Comparison of ENCODE assay signal across 11 cellular contexts in genomic region chr1:19765623-19766022, GRCh38. TPM values are rescaled to one million over a fixed set of nuclear protein-coding genes. Genes with fewer than 3 reads are reported as not detected.
DNase-seq lines count a peak whose midpoint lies in the region; FAIRE-seq and TF ChIP-seq lines count a peak whose summit lies in the region.
"Had no signal": no experiment of that assay in that cellular context is flagged by ENCODE, and none has a peak within 500 bp of the region (broad histone marks: within the 10 kb centered on the region; RNA-seq: fewer than 3 reads in every experiment).

No MANE protein-coding gene starts in this region.

- TF ChIP-seq EP300 in esophagus muscularis mucosa (IDR thresholded peaks at IDR 0.05): no peak

- TF ChIP-seq CTCF in kidney (IDR thresholded peaks at IDR 0.05; ENCODE audit: borderline replicate concordance, extremely low read depth, insufficient read depth) (no peak), WERI-Rb-1 (IDR thresholded peaks at IDR 0.05; ENCODE audit: low read depth, low read length) (no peak), esophagus muscularis mucosa (IDR thresholded peaks at IDR 0.05) (no peak)

- FAIRE-seq in kidney (lab: Jason Lieb, UNC): no peak
- FAIRE-seq: islet of Langerhans had no signal

- H3K27ac ChIP-seq in kidney (ENCODE audit: low read depth in 2 of 2, low read length in 2 of 2) (peak overlapping the region; percentile 59 to 66), WERI-Rb-1 (no peak overlapping the region), esophagus muscularis mucosa (replicated peaks in 1 of 4) (no peak overlapping the region)

- H3K4me3 ChIP-seq in kidney (ENCODE audit: low read length in 2 of 2) (no peak overlapping the region), WERI-Rb-1 (ENCODE audit: low read depth, low read length) (no peak overlapping the region), esophagus muscularis mucosa (no peak overlapping the region)

- H3K4me1 ChIP-seq in kidney (ENCODE audit: control insufficient read depth in 1 of 2, insufficient read depth in 1 of 2, low read depth in 1 of 2, low read length in 2 of 2) (peaks cover 0 to 9% of the 10 kb centered on the region in 2 donors), esophagus muscularis mucosa (no peaks in the 10 kb centered on the region)

- no peak overlapping the region for H3K4me3 Mint-ChIP-seq in activated naive CD4-positive, alpha-beta T cell treated with anti-CD3 and anti-CD28 coated beads for 36 hours
- no peak overlapping the region for H3K4me3 Mint-ChIP-seq in activated naive CD4-positive, alpha-beta T cell treated with anti-CD3 and anti-CD28 coated beads, Interleukin-2, amount 10 ng/mL, durations not matched to agents 7 days and 5 days
- H3K4me3 Mint-ChIP-seq in activated naive CD8-positive, alpha-beta T cell treated with anti-CD3 and anti-CD28 coated beads for 36 hours: no peak overlapping the region
- H3K4me3 Mint-ChIP-seq: CD4-positive, alpha-beta memory T cell had no signal

- intact Hi-C loops in activated naive CD4-positive, alpha-beta T cell treated with anti-CD3 and anti-CD28 coated beads for 36 hours (cut with micrococcal nuclease): loop anchor here (1.0 to 2.0 kb wide), 2 partner anchors 54 to 117 kb away; partner anchors contain the start of gene OTUD3
- intact Hi-C loops in kidney (cut with DNase I): no loop called here
- intact Hi-C loops in esophagus muscularis mucosa (cut with DNase I): no loop called here

- H3K4me1 Mint-ChIP-seq in activated naive CD4-positive, alpha-beta T cell treated with anti-CD3 and anti-CD28 coated beads for 36 hours (ENCODE audit: low read depth): peaks cover 16% of the 10 kb centered on the region
- peaks cover 11% of the 10 kb centered on the region for H3K4me1 Mint-ChIP-seq in activated naive CD4-positive, alpha-beta T cell treated with anti-CD3 and anti-CD28 coated beads, Interleukin-2, amount 10 ng/mL, durations not matched to agents 7 days and 5 days
- peaks cover 9% of the 10 kb centered on the region for H3K4me1 Mint-ChIP-seq in activated naive CD8-positive, alpha-beta T cell treated with anti-CD3 and anti-CD28 coated beads for 36 hours

- H3K36me3 ChIP-seq in kidney (ENCODE audit: control insufficient read depth in 1 of 2, insufficient read depth in 2 of 2, low read length in 2 of 2): peaks cover 3 to 5% of the 10 kb centered on the region in 2 donors
- H3K36me3 ChIP-seq in WERI-Rb-1: no peaks in the 10 kb centered on the region
- peaks cover 6 to 58% (median 32%) of the 10 kb centered on the region in 4 donors for H3K36me3 ChIP-seq in esophagus muscularis mucosa

- peak; percentile 60 for DNase-seq in activated naive CD4-positive, alpha-beta T cell treated with anti-CD3 and anti-CD28 coated beads for 36 hours
- no peak for DNase-seq in activated naive CD4-positive, alpha-beta T cell treated with anti-CD3 and anti-CD28 coated beads, Interleukin-2, amount 10 ng/mL, durations not matched to agents 7 days and 5 days
- DNase-seq in activated naive CD8-positive, alpha-beta T cell treated with anti-CD3 and anti-CD28 coated beads for 36 hours: peak; percentile 9
- no peak for DNase-seq in kidney
- peak; percentile 86 for DNase-seq in stromal cell of bone marrow (ENCODE audit: low read depth)
- no peak for DNase-seq in NCI-H1694 treated with DMSO at 0.1 percent for 48 hours (lab: John Stamatoyannopoulos, UW)
- no peak for DNase-seq in WERI-Rb-1
- no peak for DNase-seq in esophagus muscularis mucosa (ENCODE audit: extremely low spot score)
- DNase-seq: CD4-positive, alpha-beta memory T cell; NCI-H1048 had no signal

- H3K27ac Mint-ChIP-seq in activated naive CD4-positive, alpha-beta T cell treated with anti-CD3 and anti-CD28 coated beads for 36 hours: peak overlapping the region; percentile 62
- H3K27ac Mint-ChIP-seq in activated naive CD4-positive, alpha-beta T cell treated with anti-CD3 and anti-CD28 coated beads, Interleukin-2, amount 10 ng/mL, durations not matched to agents 7 days and 5 days: no peak overlapping the region
- H3K27ac Mint-ChIP-seq in activated naive CD8-positive, alpha-beta T cell treated with anti-CD3 and anti-CD28 coated beads for 36 hours: no peak overlapping the region

- H3K9me3 ChIP-seq in kidney (ENCODE audit: control insufficient read depth in 1 of 2, low read length in 2 of 2) (no peaks in the 10 kb centered on the region), WERI-Rb-1 (ENCODE audit: severe bottlenecking) (no peaks in the 10 kb centered on the region), esophagus muscularis mucosa (no peaks in the 10 kb centered on the region)

- H3K36me3 Mint-ChIP-seq in activated naive CD4-positive, alpha-beta T cell treated with anti-CD3 and anti-CD28 coated beads for 36 hours (ENCODE audit: low read depth): peaks cover 8% of the 10 kb centered on the region
- H3K36me3 Mint-ChIP-seq in activated naive CD4-positive, alpha-beta T cell treated with anti-CD3 and anti-CD28 coated beads, Interleukin-2, amount 10 ng/mL, durations not matched to agents 7 days and 5 days: peaks cover 4% of the 10 kb centered on the region
- peaks cover 2% of the 10 kb centered on the region for H3K36me3 Mint-ChIP-seq in activated naive CD8-positive, alpha-beta T cell treated with anti-CD3 and anti-CD28 coated beads for 36 hours

- no peak for TF ChIP-seq POLR2A in esophagus muscularis mucosa (IDR thresholded peaks at IDR 0.05; ENCODE audit: low read depth)

- H3K27me3 Mint-ChIP-seq in activated naive CD4-positive, alpha-beta T cell treated with anti-CD3 and anti-CD28 coated beads for 36 hours (ENCODE audit: low read depth): no peaks in the 10 kb centered on the region
- no peaks in the 10 kb centered on the region for H3K27me3 Mint-ChIP-seq in activated naive CD4-positive, alpha-beta T cell treated with anti-CD3 and anti-CD28 coated beads, Interleukin-2, amount 10 ng/mL, durations not matched to agents 7 days and 5 days
- no peaks in the 10 kb centered on the region for H3K27me3 Mint-ChIP-seq in activated naive CD8-positive, alpha-beta T cell treated with anti-CD3 and anti-CD28 coated beads for 36 hours
- H3K27me3 Mint-ChIP-seq: CD4-positive, alpha-beta memory T cell had no signal

- 83% methylated on average over 10 of the region's 10 CpGs for WGBS in esophagus muscularis mucosa

- H3K9ac ChIP-seq in kidney (ENCODE audit: low read length in 2 of 2): no peak overlapping the region

- no peaks in the 10 kb centered on the region for H3K9me3 Mint-ChIP-seq in activated naive CD4-positive, alpha-beta T cell treated with anti-CD3 and anti-CD28 coated beads for 36 hours
- no peaks in the 10 kb centered on the region for H3K9me3 Mint-ChIP-seq in activated naive CD4-positive, alpha-beta T cell treated with anti-CD3 and anti-CD28 coated beads, Interleukin-2, amount 10 ng/mL, durations not matched to agents 7 days and 5 days
- no peaks in the 10 kb centered on the region for H3K9me3 Mint-ChIP-seq in activated naive CD8-positive, alpha-beta T cell treated with anti-CD3 and anti-CD28 coated beads for 36 hours
- H3K9me3 Mint-ChIP-seq: CD4-positive, alpha-beta memory T cell had no signal

- CTCF ChIA-PET in activated naive CD4-positive, alpha-beta T cell treated with anti-CD3 and anti-CD28 coated beads for 36 hours (lab: Charles Lee): interaction anchor here (0.9 kb wide), 1 partner anchor 104 kb away, joined by 3 read pairs; no protein-coding TSS in a partner anchor
- CTCF ChIA-PET in activated naive CD4-positive, alpha-beta T cell treated with anti-CD3 and anti-CD28 coated beads, Interleukin-2, amount 10 ng/mL, durations not matched to agents 7 days and 5 days (lab: Charles Lee): interaction anchor here (0.7 to 1.1 kb wide), 2 partner anchors 8 to 11 kb away, joined by 3 read pairs; no protein-coding TSS in a partner anchor

- no peaks in the 10 kb centered on the region for H3K27me3 ChIP-seq in WERI-Rb-1 (ENCODE audit: insufficient read depth, low read depth, severe bottlenecking)
- no peaks in the 10 kb centered on the region for H3K27me3 ChIP-seq in esophagus muscularis mucosa

RNA-seq across cellular contexts. Expression of gene TMCO4, which starts 34.1 kb away (rescaled TPM):
- 10 to 100 TPM; 11.9 to 15.4 TPM for total RNA-seq in activated naive CD4-positive, alpha-beta T cell treated with anti-CD3 and anti-CD28 coated beads for 36 hours
- 10 to 100 TPM; 12.5 to 13.9 TPM for total RNA-seq in activated naive CD8-positive, alpha-beta T cell treated with anti-CD3 and anti-CD28 coated beads for 36 hours
- 36.5 TPM for total RNA-seq in kidney
- 35.0 TPM for polyA plus RNA-seq in kidney (ENCODE audit: insufficient read depth, low read depth, low replicate concordance)
- 10 to 100 TPM; 20.8 to 34.4 (median 25.8) TPM for total RNA-seq in esophagus muscularis mucosa

RNA-seq across cellular contexts. Expression of gene RNF186, which starts 49.5 kb away (rescaled TPM):
- total RNA-seq in activated naive CD4-positive, alpha-beta T cell treated with anti-CD3 and anti-CD28 coated beads for 36 hours: not detected
- not detected for total RNA-seq in activated naive CD8-positive, alpha-beta T cell treated with anti-CD3 and anti-CD28 coated beads for 36 hours
- total RNA-seq in kidney: 2.7 TPM
- 111 TPM for polyA plus RNA-seq in kidney (ENCODE audit: insufficient read depth, low read depth, low replicate concordance)
- total RNA-seq in esophagus muscularis mucosa: not detected
- total RNA-seq: CD4-positive, alpha-beta memory T cell had no signal
- polyA plus RNA-seq: CD4-positive, alpha-beta memory T cell had no signal

Comparison
In these comparisons a context has a peak if more than half of its experiments do, and no peak if none do; other contexts are left out.
1. DNase-seq: peak in activated naive CD4-positive, alpha-beta T cell treated with anti-CD3 and anti-CD28 coated beads for 36 hours (single experiment), activated naive CD8-positive, alpha-beta T cell treated with anti-CD3 and anti-CD28 coated beads for 36 hours (single experiment) and stromal cell of bone marrow (single experiment); none in activated naive CD4-positive, alpha-beta T cell treated with anti-CD3 and anti-CD28 coated beads, Interleukin-2, amount 10 ng/mL, durations not matched to agents 7 days and 5 days (single experiment), kidney (single experiment), NCI-H1694 treated with DMSO at 0.1 percent for 48 hours (single experiment), WERI-Rb-1 (single experiment) and esophagus muscularis mucosa (single experiment).
2. H3K27ac ChIP-seq: peak in kidney (2 of 2); none in WERI-Rb-1 (single experiment) and esophagus muscularis mucosa (0 of 4).